Comparison of ENCODE assay signal across 27 cellular contexts in the genomic region with DNA sequence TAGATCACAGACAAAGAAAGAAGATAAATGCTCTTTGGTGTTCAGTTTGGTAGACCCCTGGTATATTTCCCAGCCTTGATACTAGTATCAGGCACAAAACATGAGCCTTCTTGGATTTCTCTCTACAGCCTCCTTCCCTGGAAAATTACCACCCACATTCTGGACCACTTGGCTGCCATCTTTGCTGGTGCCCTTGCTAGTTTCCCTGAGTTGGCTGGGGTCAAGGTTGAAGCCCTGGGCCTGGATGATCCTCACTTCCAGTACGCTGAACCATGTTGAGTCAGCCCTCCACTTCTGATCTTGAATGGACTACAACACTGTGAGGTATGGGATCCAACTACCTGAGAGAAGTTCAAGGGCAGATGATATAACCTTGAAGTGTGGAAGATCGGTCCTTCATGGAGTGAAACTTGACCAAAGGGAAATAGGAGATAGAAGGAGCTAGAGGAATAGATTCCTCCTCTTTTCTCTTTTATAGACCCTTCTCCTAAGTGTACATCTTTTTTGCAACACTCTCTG.
"Had no signal": no experiment of that assay in that cellular context is flagged by ENCODE, and none has a peak within 500 bp of the region (broad histone marks: within the 10 kb centered on the region; RNA-seq: fewer than 3 reads in every experiment).

No MANE protein-coding gene starts in this region.

- H3K36me3 ChIP-seq: stomach, suprapubic skin, thoracic aorta, thyroid gland, tibial artery, tibial nerve, transverse colon, upper lobe of left lung, upper lobe of right lung, uterus, vagina had no signal

- ATAC-seq: stimulated activated effector memory CD8-positive, alpha-beta T cell treated with anti-CD3 and anti-CD28 coated beads, Interleukin-12 subunit alpha, Interleukin-12 subunit beta, amount 100 ng/mL, for 72 hours; stimulated activated memory B cell treated with anti-CD40 and anti-IgM and Interleukin-4, amounts not matched to agents 10 μg/mL and 1 μg/mL and 100 μg/mL, for 72 hours; stimulated activated naive B cell treated with anti-CD40 and anti-IgM and Interleukin-4, amounts not matched to agents 10 μg/mL and 1 μg/mL and 100 μg/mL, for 72 hours; stimulated activated naive CD8-positive, alpha-beta T cell treated with anti-CD3 and anti-CD28 coated beads, Interleukin-15, amount 100 ng/mL, for 72 hours; stimulated activated naive CD8-positive, alpha-beta T cell treated with anti-CD3 and anti-CD28 coated beads, Interleukin-15, Interleukin-2, amounts not matched to agents 100 U/mL and 50 U/mL, for 24 hours; upper lobe of right lung had no signal

- H3K4me1 ChIP-seq: stomach, testis, thyroid gland, tibial artery, tibial nerve, transverse colon, upper lobe of left lung, upper lobe of right lung, uterus, vagina had no signal

- H3K27ac ChIP-seq: stomach, suprapubic skin, testis, thoracic aorta, thyroid gland, tibial artery, tibial nerve, transverse colon, upper lobe of left lung, upper lobe of right lung, uterus, vagina had no signal

- H3K9me3 ChIP-seq: stomach, suprapubic skin, testis, thoracic aorta, thyroid gland, tibial artery, transverse colon, upper lobe of left lung, upper lobe of right lung, uterus, vagina had no signal

- DNase-seq: stimulated activated CD4-positive, alpha-beta T cell treated with anti-CD3 and anti-CD28 coated beads, Interleukin-2, amount 100 ng/mL, for 48 hours; stimulated activated CD4-positive, alpha-beta T cell treated with anti-CD3 and anti-CD28 coated beads, Interleukin-4, amount 100 ng/mL, for 1 hour; stimulated activated CD4-positive, alpha-beta T cell treated with anti-CD3 and anti-CD28 coated beads, Interleukin-4, amount 100 ng/mL, for 24 hours; stimulated activated CD4-positive, alpha-beta T cell treated with anti-CD3 and anti-CD28 coated beads, Interleukin-4, amount 100 ng/mL, for 4 hours; stimulated activated CD8-positive, alpha-beta memory T cell treated with anti-CD3 and anti-CD28 coated beads, Interleukin-4, amount 100 ng/mL, for 48 hours; stimulated activated naive B cell treated with anti-CD40 and anti-IgM and Interleukin-4, amounts not matched to agents 10 μg/mL and 1 μg/mL and 100 μg/mL, for 72 hours; stimulated activated naive CD4-positive, alpha-beta T cell; stimulated activated naive CD4-positive, alpha-beta T cell treated with Interleukin-2 at 50 U/mL for 16 hours; stimulated activated naive CD8-positive, alpha-beta T cell treated with anti-CD3 and anti-CD28 coated beads, Interleukin-15, amount 100 ng/mL, for 72 hours; stimulated activated naive CD8-positive, alpha-beta T cell treated with anti-CD3 and anti-CD28 coated beads, Interleukin-15, Interleukin-2, amounts not matched to agents 100 U/mL and 50 U/mL, for 24 hours; stomach; substantia nigra; testis; thyroid gland; tibial artery; transverse colon; trophoblast cell; upper lobe of left lung; upper lobe of right lung; uterus had no signal

- H3K4me3 ChIP-seq: stomach, suprapubic skin, testis, thoracic aorta, thyroid gland, tibial artery, tibial nerve, transverse colon, upper lobe of left lung, upper lobe of right lung, uterus, vagina had no signal

- FAIRE-seq: urothelium cell line had no signal

- H3K27me3 ChIP-seq: stomach, suprapubic skin, testis, thyroid gland, tibial artery, tibial nerve, transverse colon, upper lobe of left lung, upper lobe of right lung, uterus, vagina had no signal
